ENCODE assay signal across 8 cellular contexts in the genomic region with DNA sequence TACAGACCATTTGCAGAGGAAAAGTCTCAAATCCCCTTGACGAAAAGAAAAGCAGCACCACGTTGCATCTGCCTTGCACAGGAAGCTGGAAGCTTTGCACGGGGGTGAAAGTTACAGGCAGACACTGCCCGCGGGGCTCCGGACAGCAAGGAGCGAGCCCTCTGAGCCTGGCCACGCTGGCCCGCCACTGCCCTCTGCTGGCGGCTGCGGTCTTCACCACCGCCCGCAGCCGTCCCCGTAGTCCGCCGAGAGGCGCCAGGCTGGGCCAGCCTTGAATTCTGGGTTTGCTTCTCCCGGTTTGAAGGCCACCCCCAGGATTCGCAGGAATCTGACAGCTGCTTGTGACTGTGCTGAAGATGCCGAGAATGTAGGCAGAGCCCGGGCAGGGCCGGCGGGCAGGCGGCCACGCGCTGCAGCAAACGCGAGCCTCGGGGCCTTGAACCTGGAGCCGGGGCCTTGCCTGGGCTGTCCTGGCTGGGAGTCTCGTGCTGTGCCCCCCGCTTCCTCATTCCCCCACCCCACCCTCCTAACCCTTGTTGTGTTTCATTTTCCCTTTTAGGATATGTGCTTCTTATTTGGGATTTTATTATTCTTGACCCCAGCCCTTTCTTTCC. TPM values are rescaled to one million over a fixed set of nuclear protein-coding genes. Genes with fewer than 3 reads are reported as not detected.
A peak's percentile ranks its signal among the peaks of the same experiment; 100 is the strongest.
DNase-seq lines count a peak whose midpoint lies in the region; ATAC-seq, FAIRE-seq and TF ChIP-seq lines count a peak whose summit lies in the region.

No MANE protein-coding gene starts in this region.

- peak; percentile 28 for FAIRE-seq in HepG2 (lab: Jason Lieb, UNC)

- no peaks in the 10 kb centered on the region for H3K9me3 ChIP-seq in HCT116 (ENCODE audit: control insufficient read depth in 1 of 2, insufficient read depth in 1 of 2, low read depth in 1 of 2, low read length in 2 of 2)
- no peaks in the 10 kb centered on the region for H3K9me3 ChIP-seq in MM.1S (replicated peaks; ENCODE audit: insufficient read depth, low read length)
- no peaks in the 10 kb centered on the region for H3K9me3 ChIP-seq in HepG2 (ENCODE audit: low read length)

- no peak overlapping the region for H3K4me3 ChIP-seq in HCT116 (replicated peaks in 1 of 2; ENCODE audit: low read depth in 1 of 2, low read length in 2 of 2)
- peak overlapping the region; percentile 41 for H3K4me3 ChIP-seq in MM.1S (ENCODE audit: low read length)
- H3K4me3 ChIP-seq in coronary artery, result peak overlapping the region; percentile 44
- H3K4me3 ChIP-seq in HepG2 (replicated peaks in 1 of 3; ENCODE audit: insufficient read depth in 1 of 3, low read depth in 2 of 3, low read length in 3 of 3), result no peak overlapping the region

- TF ChIP-seq CTCF in GM12872 (IDR thresholded peaks at IDR 0.05; ENCODE audit: insufficient read depth, low read depth, low read length) (peak; percentile 98), HCT116 (IDR thresholded peaks at IDR 0.05 in 2 of 3, conservative IDR thresholded peaks at IDR 0.05 in 1 of 3; ENCODE audit: borderline replicate concordance in 1 of 3, insufficient read depth in 1 of 3, low read depth in 2 of 3, low read length in 2 of 3) (peak; percentile 62 to 76 (median 66)), MM.1S (IDR thresholded peaks at IDR 0.05; ENCODE audit: low read length) (peak; percentile 95), coronary artery (IDR thresholded peaks at IDR 0.05) (peak; percentile 99), HepG2 (CRISPR knock-in tag; IDR thresholded peaks at IDR 0.05) (peak; percentile 95)

- H3K4me1 ChIP-seq in HCT116 (ENCODE audit: control insufficient read depth in 1 of 2, insufficient read depth in 2 of 2, low read length in 2 of 2) (no peaks in the 10 kb centered on the region), MM.1S (ENCODE audit: low read length) (no peaks in the 10 kb centered on the region; the same call in 1 of the 2 replicates), HepG2 (ENCODE audit: insufficient read depth, low read length) (no peaks in the 10 kb centered on the region)

- BruUV-seq in HCT116 (replicated peaks; lab: Mats Ljungman, UMichigan) (no TSS peak), HepG2 (replicated peaks; lab: Mats Ljungman, UMichigan) (no TSS peak)

- H3K9ac ChIP-seq in HCT116 (ENCODE audit: low read length) (no peak overlapping the region), MM.1S (ENCODE audit: low read length) (peak overlapping the region; percentile 7; the same call in 1 of the 2 replicates), HepG2 (ENCODE audit: insufficient read depth, low read depth, low read length) (no peak overlapping the region)

- TF ChIP-seq EP300 in HepG2 (IDR thresholded peaks at IDR 0.05; ENCODE audit: low read depth in 2 of 2, low read length in 2 of 2), result no peak
- TF ChIP-seq EP300 in HepG2 (CRISPR knock-in tag; IDR thresholded peaks at IDR 0.05; ENCODE audit: borderline replicate concordance), result no peak

- H3K79me2 ChIP-seq in HCT116 (ENCODE audit: insufficient read depth, low read length) (no peaks in the 10 kb centered on the region), MM.1S (ENCODE audit: low read length) (no peaks in the 10 kb centered on the region), HepG2 (ENCODE audit: insufficient read depth, low read length) (no peaks in the 10 kb centered on the region)

- no peaks in the 10 kb centered on the region for H3K27me3 ChIP-seq in HCT116 (ENCODE audit: insufficient read depth, low read length)
- no peaks in the 10 kb centered on the region for H3K27me3 ChIP-seq in MM.1S (replicated peaks; ENCODE audit: insufficient read depth, low read length)
- peaks cover 0 to 8% of the 10 kb centered on the region in 2 experiments; a peak in 2 of 5 replicates for H3K27me3 ChIP-seq in HepG2 (ENCODE audit: control insufficient read depth in 1 of 2, insufficient read depth in 2 of 2, low read length in 2 of 2)

- peak; percentile 97 for ATAC-seq in HCT116
- ATAC-seq in HepG2, result peak; percentile 98

- H3K36me3 ChIP-seq in HCT116 (ENCODE audit: control insufficient read depth in 1 of 2, insufficient read depth in 2 of 2, low read length in 2 of 2) (no peaks in the 10 kb centered on the region), MM.1S (replicated peaks; ENCODE audit: insufficient read depth, low read length) (no peaks in the 10 kb centered on the region), HepG2 (replicated peaks in 1 of 2; ENCODE audit: control insufficient read depth in 1 of 2, insufficient read depth in 2 of 2, low read length in 2 of 2) (no peaks in the 10 kb centered on the region)

- in situ Hi-C loops in HepG2 (cut with HindIII; ENCODE audit: extremely low pct_ligation_motif_present, low pct_unique_long_range_greater_than_20kb), result loop anchor here (5.0 kb wide), 1 partner anchor 326 kb away; no protein-coding TSS in a partner anchor

- RAD21 ChIA-PET in HCT116 (lab: Charles Lee; ENCODE audit: low non-redundant PET in 1 of 2, low total read pairs in 2 of 2, uncharacterized antibody in 2 of 2, unreplicated experiment in 2 of 2), result no interaction called here

- POLR2A ChIA-PET in HCT116 (lab: Charles Lee), result no interaction called here
- POLR2A ChIA-PET in HepG2 (lab: Yijun Ruan, JAX), result no interaction called here

- H3K27ac ChIP-seq in HCT116 (ENCODE audit: low read depth, low read length) (no peak overlapping the region), MM.1S (ENCODE audit: low read length) (no peak overlapping the region), coronary artery (no peak overlapping the region), HepG2 (ENCODE audit: extremely low read length, insufficient read depth, low read length) (no peak overlapping the region)

- H3F3A ChIP-seq in MM.1S (ENCODE audit: insufficient read depth, low read length), result no peaks in the 10 kb centered on the region

- intact Hi-C loops in HCT116 (cut with micrococcal nuclease), result loop anchor here (2.0 to 10.0 kb wide), 3 partner anchors 328 to 904 kb away; no protein-coding TSS in a partner anchor
- intact Hi-C loops in HepG2 (cut with micrococcal nuclease; ENCODE audit: unreplicated experiment), result loop anchor here (1.0 kb wide), 2 partner anchors 82 to 328 kb away; no protein-coding TSS in a partner anchor

- H3K4me2 ChIP-seq in HCT116 (ENCODE audit: low read length) (peak overlapping the region; percentile 52), MM.1S (ENCODE audit: low read depth, low read length) (peak overlapping the region; percentile 70), HepG2 (ENCODE audit: low read depth, low read length) (no peak overlapping the region)

- WGBS in HepG2 (ENCODE audit: low lambda C conversion rate), result 58% methylated on average over 16 of the region's 33 CpGs

- DNase-seq in HCT116 (ENCODE audit: low read depth, low spot score) (peak; percentile 22), MM.1S (peak; percentile 61), coronary artery (ENCODE audit: low spot score) (no peak), HepG2 (ENCODE audit: low spot score) (peak; percentile 26), mesenteric fat pad (ENCODE audit: low spot score) (no peak)
- DNase-seq in activated CD4-positive, alpha-beta T cell treated with anti-CD3 and anti-CD28 coated beads for 24 hours (ENCODE audit: low read depth in 2 of 2), result peak; percentile 44 to 54
- peak; percentile 50 for DNase-seq in stimulated activated CD4-positive, alpha-beta T cell treated with anti-CD3 and anti-CD28 coated beads, Interleukin-4, amount 100 ng/mL, for 24 hours

- TF ChIP-seq RAD21 in HCT116 (IDR thresholded peaks at IDR 0.05; ENCODE audit: low read depth) (peak; percentile 71), HepG2 (CRISPR knock-in tag; IDR thresholded peaks at IDR 0.05) (peak; percentile 96)

- H2AFZ ChIP-seq in HCT116 (ENCODE audit: low read depth, low read length, poor library complexity, severe bottlenecking) (peak overlapping the region; percentile 61), MM.1S (ENCODE audit: low read length) (peak overlapping the region; percentile 54), HepG2 (ENCODE audit: low read length) (no peak overlapping the region)

- TF ChIP-seq POLR2A in HCT116 (IDR thresholded peaks at IDR 0.05; ENCODE audit: borderline replicate concordance, extremely low read depth, insufficient read depth, insufficient read length) (no peak), HepG2 (IDR thresholded peaks at IDR 0.05; ENCODE audit: insufficient read depth in 1 of 2, low read depth in 2 of 2, low read length in 2 of 2) (no peak)

- H4K20me1 ChIP-seq in HCT116 (ENCODE audit: insufficient read depth) (no peaks in the 10 kb centered on the region), MM.1S (ENCODE audit: insufficient read depth, low read length) (no peaks in the 10 kb centered on the region), HepG2 (ENCODE audit: insufficient read depth, low read length) (no peaks in the 10 kb centered on the region)

- CTCF ChIA-PET in HCT116 (lab: Charles Lee) (interaction anchor here (1.2 kb wide), 1 partner anchor 328 kb away, joined by 4 read pairs; no protein-coding TSS in a partner anchor), HepG2 (lab: Yijun Ruan, JAX; ENCODE audit: low intra/inter-chr PET ratio, low total read pairs) (interaction anchor here (3.5 kb wide), 1 partner anchor 329 kb away, joined by 54 read pairs; no protein-coding TSS in a partner anchor)

- no peaks in the 10 kb centered on the region for H3K9me2 ChIP-seq in HCT116 (ENCODE audit: insufficient read depth)
- no peaks in the 10 kb centered on the region for H3K9me2 ChIP-seq in MM.1S (replicated peaks; ENCODE audit: insufficient read depth, low read length)

RNA-seq across cellular contexts. Expression of a gene that starts 49.2 kb away (rescaled TPM):
- not detected for total RNA-seq in HCT116 (2021; ENCODE audit: unreplicated experiment)
- not detected in 2 replicates for polyA plus RNA-seq in HCT116 (2012)
- total RNA-seq in HepG2 (2016; rRNA removed; fragmentation: Illumina TruSeq; extraction: Trizol), result not detected in 2 replicates
- not detected in 2 replicates for total RNA-seq in HepG2 (2016; cell fraction: cytosol; rRNA removed; fragmentation: Illumina TruSeq; extraction: Trizol; ENCODE audit: low read depth)
- not detected in 2 replicates for total RNA-seq in HepG2 (2016; cell fraction: insoluble cytoplasmic fraction; rRNA removed; fragmentation: Illumina TruSeq; extraction: Trizol)
- total RNA-seq in HepG2 (2016; cell fraction: membrane; rRNA removed; fragmentation: Illumina TruSeq; extraction: Trizol), result not detected in 2 replicates
- not detected in 2 replicates for total RNA-seq in HepG2 (2016; cell fraction: nucleus; rRNA removed; fragmentation: Illumina TruSeq; extraction: Trizol)
- polyA plus RNA-seq in HepG2 (2011; rRNA removed), result not detected in 2 replicates
- 0.03 TPM in 1 of 2 replicates, not detected in the other for polyA plus RNA-seq in HepG2 (2011; cell fraction: cytosol; rRNA removed)
- not detected in 2 replicates for polyA plus RNA-seq in HepG2 (2011; cell fraction: nucleus; rRNA removed)
- polyA plus RNA-seq in HepG2 (2012), result not detected in 2 replicates
- not detected in 2 replicates for polyA plus RNA-seq in HepG2 (2016; cell fraction: cytosol; fragmentation: Illumina TruSeq; extraction: Trizol; ENCODE audit: low read depth)
- polyA plus RNA-seq in HepG2 (2016; cell fraction: insoluble cytoplasmic fraction; fragmentation: Illumina TruSeq; extraction: Trizol; ENCODE audit: low read depth), result not detected in 2 replicates
- not detected in 2 replicates for polyA plus RNA-seq in HepG2 (2016; cell fraction: membrane; fragmentation: Illumina TruSeq; extraction: Trizol; ENCODE audit: low read depth)
- polyA plus RNA-seq in HepG2 (2016; cell fraction: nucleus; fragmentation: Illumina TruSeq; extraction: Trizol; ENCODE audit: insufficient read depth, low read depth), result not detected in 2 replicates
- not detected in 2 replicates for polyA minus RNA-seq in HepG2 (2011; rRNA and poly(A)+ RNA removed; ENCODE audit: low replicate concordance)
- not detected in 2 replicates for polyA minus RNA-seq in HepG2 (2011; cell fraction: cytosol; rRNA and poly(A)+ RNA removed)
- not detected in 2 replicates for polyA minus RNA-seq in HepG2 (2011; cell fraction: nucleus; rRNA and poly(A)+ RNA removed)
- total RNA-seq in mesenteric fat pad, result not detected

Comparison
In these comparisons a context has a peak if more than half of its experiments do, and no peak if none do; other contexts are left out.
1. DNase-seq: peak in HCT116 (single experiment), MM.1S (single experiment), activated CD4-positive, alpha-beta T cell treated with anti-CD3 and anti-CD28 coated beads for 24 hours (2 of 2), HepG2 (single experiment) and stimulated activated CD4-positive, alpha-beta T cell treated with anti-CD3 and anti-CD28 coated beads, Interleukin-4, amount 100 ng/mL, for 24 hours (single experiment); none in coronary artery (single experiment) and mesenteric fat pad (single experiment).
2. H3K4me3 ChIP-seq: peak in MM.1S (single experiment) and coronary artery (single experiment); none in HCT116 (0 of 2) and HepG2 (0 of 3).
3. Peak in every context shown above with its lines, with median percentiles within 50 percentile points of each other: CTCF ChIP-seq.